In genomic region chr1:84598418-84598817, GRCh38 we compare ENCODE assay signal across 15 cellular contexts. TPM values are rescaled to one million over a fixed set of nuclear protein-coding genes. Genes with fewer than 3 reads are reported as not detected.
A peak's percentile ranks its signal among the peaks of the same experiment; 100 is the strongest.
DNase-seq lines count a peak whose midpoint lies in the region; ATAC-seq, FAIRE-seq and TF ChIP-seq lines count a peak whose summit lies in the region.
"Had no signal": no experiment of that assay in that cellular context is flagged by ENCODE, and none has a peak within 500 bp of the region (broad histone marks: within the 10 kb centered on the region; RNA-seq: fewer than 3 reads in every experiment).

No MANE protein-coding gene starts in this region.

- H3K36me3 ChIP-seq in skeletal muscle satellite cell (ENCODE audit: insufficient read depth, low read length): no peaks in the 10 kb centered on the region

- H3K4me2 ChIP-seq in skeletal muscle satellite cell (ENCODE audit: low read length): peak overlapping the region; percentile 80

- FAIRE-seq in D721Med (lab: Jason Lieb, UNC): no peak
- FAIRE-seq: colon had no signal

- H3K4me3 Mint-ChIP-seq in T-helper 17 cell: no peak overlapping the region
- H3K4me3 Mint-ChIP-seq: CD4-positive, alpha-beta T cell had no signal

- no peaks in the 10 kb centered on the region for H3K27me3 Mint-ChIP-seq in T-helper 17 cell
- H3K27me3 Mint-ChIP-seq: CD4-positive, alpha-beta T cell had no signal

- peak overlapping the region; percentile 67 for H3K9ac ChIP-seq in skeletal muscle satellite cell (ENCODE audit: low read depth, low read length)

- TF ChIP-seq CTCF in D721Med (IDR thresholded peaks at IDR 0.05; ENCODE audit: insufficient read depth, missing control alignments): no peak

- ATAC-seq in GM21360 (IDR thresholded peaks at IDR 0.05; ENCODE audit: unreplicated experiment) (peak; percentile 2), GM18858 (IDR thresholded peaks at IDR 0.05; ENCODE audit: unreplicated experiment) (no peak), T-helper 17 cell (no peak)

- peak; percentile 67 for DNase-seq in M059J (ENCODE audit: low read depth)
- DNase-seq in D721Med (ENCODE audit: insufficient read length, low spot score): no peak
- no peak for DNase-seq in T-helper 17 cell
- DNase-seq: activated CD4-positive, alpha-beta T cell treated with anti-CD3 and anti-CD28 coated beads for 4 hours; CD4-positive, alpha-beta T cell; GDM1; midbrain; NCI-H2029 treated with DMSO at 0.1 percent for 48 hours; stimulated activated naive CD4-positive, alpha-beta T cell had no signal

- H3K4me1 ChIP-seq in skeletal muscle satellite cell (ENCODE audit: control insufficient read depth, insufficient read depth, low read length): peaks cover 38% of the 10 kb centered on the region

- peak overlapping the region; percentile 72 for H3K27ac ChIP-seq in cingulate gyrus (ENCODE audit: low read depth, low read length)

- H3K4me3 ChIP-seq in skeletal muscle satellite cell (ENCODE audit: low read length): peak overlapping the region; percentile 41

- peaks cover 7% of the 10 kb centered on the region for H3K4me1 Mint-ChIP-seq in T-helper 17 cell

- H3K27ac Mint-ChIP-seq in T-helper 17 cell: no peak overlapping the region
- H3K27ac Mint-ChIP-seq: CD4-positive, alpha-beta T cell had no signal

- no peaks in the 10 kb centered on the region for H3K9me3 ChIP-seq in skeletal muscle satellite cell (replicated peaks; ENCODE audit: low read length)
- no peaks in the 10 kb centered on the region for H3K9me3 ChIP-seq in T-helper 17 cell (ENCODE audit: control insufficient read depth, low read length, poor library complexity, severe bottlenecking)

- H3K27me3 ChIP-seq in skeletal muscle satellite cell (ENCODE audit: control insufficient read depth, insufficient read depth, low read length): no peaks in the 10 kb centered on the region
- H3K27me3 ChIP-seq: foreskin keratinocyte had no signal

- no peaks in the 10 kb centered on the region for H3K36me3 Mint-ChIP-seq in T-helper 17 cell (ENCODE audit: low read depth)

RNA-seq across cellular contexts. Expression of gene CTBS, which starts 24.2 kb away (rescaled TPM):
- total RNA-seq in M059J (2014; rRNA removed; shearing (Covaris generic)): 28.4 and 40.2 TPM in 2 replicates
- 7.6 and 8.5 TPM in 2 replicates for total RNA-seq in skeletal muscle satellite cell (2012; rRNA removed)
- 10 to 100 TPM; 11.7 to 15.0 TPM for total RNA-seq in T-helper 17 cell
